ENCODE assay signal across 11 cellular contexts in the genomic region with DNA sequence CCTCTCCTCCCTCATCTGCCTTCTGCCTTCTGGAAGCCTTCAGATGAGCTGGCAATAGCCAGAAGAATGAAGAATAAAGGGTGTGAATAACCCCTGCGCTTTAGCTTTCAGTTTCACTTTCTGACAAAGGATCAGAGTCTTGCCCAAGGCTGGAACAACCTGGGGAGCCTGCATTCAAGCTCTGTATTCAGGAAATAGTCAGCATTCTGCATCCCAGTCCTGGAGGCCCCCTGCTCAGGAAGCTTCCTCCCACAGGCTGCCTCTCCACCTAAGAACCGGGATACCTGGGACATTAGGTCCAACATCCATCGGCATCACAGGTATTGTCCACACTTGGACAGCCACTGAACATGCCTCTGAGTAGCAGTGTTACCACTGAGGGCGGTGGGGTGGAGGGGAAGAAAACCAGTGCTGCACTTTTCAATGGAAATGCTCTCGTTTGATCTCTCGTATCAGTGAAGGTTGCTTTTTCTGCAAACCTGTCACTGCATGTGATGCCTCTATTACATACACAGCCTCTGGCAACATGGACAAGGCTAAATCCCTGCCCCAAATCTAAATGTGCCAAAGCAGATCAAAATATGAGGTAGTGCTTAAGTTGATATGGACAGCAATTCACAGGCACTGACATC. TPM values are rescaled to one million over a fixed set of nuclear protein-coding genes. Genes with fewer than 3 reads are reported as not detected.
DNase-seq lines count a peak whose midpoint lies in the region; ATAC-seq and TF ChIP-seq lines count a peak whose summit lies in the region.
"Had no signal": no experiment of that assay in that cellular context is flagged by ENCODE, and none has a peak within 500 bp of the region (broad histone marks: within the 10 kb centered on the region; RNA-seq: fewer than 3 reads in every experiment).

No MANE protein-coding gene starts in this region.

- no peak for TF ChIP-seq POLR2A in gastrocnemius medialis (IDR thresholded peaks at IDR 0.05)

- no peaks in the 10 kb centered on the region for H3K36me3 Mint-ChIP-seq in activated naive CD8-positive, alpha-beta T cell treated with anti-CD3 and anti-CD28 coated beads, Interleukin-2, amount 10 ng/mL, durations not matched to agents 7 days and 5 days
- no peaks in the 10 kb centered on the region for H3K36me3 Mint-ChIP-seq in activated naive CD8-positive, alpha-beta T cell treated with anti-CD3 and anti-CD28 coated beads, Interleukin-2, amount 50 U/mL, for 24 hours (ENCODE audit: low read depth)
- H3K36me3 Mint-ChIP-seq: CD4-positive, CD25-positive, alpha-beta regulatory T cell had no signal

- H3K4me1 ChIP-seq in foreskin keratinocyte: no peaks in the 10 kb centered on the region
- H3K4me1 ChIP-seq in gastrocnemius medialis: no peaks in the 10 kb centered on the region

- no peaks in the 10 kb centered on the region for H3K27me3 ChIP-seq in foreskin keratinocyte
- H3K27me3 ChIP-seq in gastrocnemius medialis: no peaks in the 10 kb centered on the region
- H3K27me3 ChIP-seq in WERI-Rb-1 (ENCODE audit: insufficient read depth, low read depth, severe bottlenecking): no peaks in the 10 kb centered on the region

- H3K27ac ChIP-seq in foreskin keratinocyte (no peak overlapping the region), gastrocnemius medialis (no peak overlapping the region), WERI-Rb-1 (no peak overlapping the region)

- no peaks in the 10 kb centered on the region for H3K9me3 Mint-ChIP-seq in activated naive CD8-positive, alpha-beta T cell treated with anti-CD3 and anti-CD28 coated beads, Interleukin-2, amount 10 ng/mL, durations not matched to agents 7 days and 5 days
- H3K9me3 Mint-ChIP-seq in activated naive CD8-positive, alpha-beta T cell treated with anti-CD3 and anti-CD28 coated beads, Interleukin-2, amount 50 U/mL, for 24 hours: no peaks in the 10 kb centered on the region

- ATAC-seq in activated naive CD8-positive, alpha-beta T cell treated with anti-CD3 and anti-CD28 coated beads, Interleukin-2, amount 10 ng/mL, durations not matched to agents 7 days and 5 days (ENCODE audit: low read depth): peak; percentile 52
- ATAC-seq in activated naive CD8-positive, alpha-beta T cell treated with anti-CD3 and anti-CD28 coated beads, Interleukin-2, amount 50 U/mL, for 24 hours: no peak
- ATAC-seq in foreskin keratinocyte: peak; percentile 84
- ATAC-seq in gastrocnemius medialis: no peak

- in situ Hi-C loops in G401 (cut with HindIII; ENCODE audit: low sequenced_read_pairs) (no loop called here), gastrocnemius medialis (cut with MboI; ENCODE audit: low sequenced_read_pairs in 4 of 4) (no loop called here)

- peak overlapping the region; percentile 10 for H3K4me3 Mint-ChIP-seq in activated naive CD8-positive, alpha-beta T cell treated with anti-CD3 and anti-CD28 coated beads, Interleukin-2, amount 10 ng/mL, durations not matched to agents 7 days and 5 days
- no peak overlapping the region for H3K4me3 Mint-ChIP-seq in activated naive CD8-positive, alpha-beta T cell treated with anti-CD3 and anti-CD28 coated beads, Interleukin-2, amount 50 U/mL, for 24 hours
- H3K4me3 Mint-ChIP-seq: CD4-positive, CD25-positive, alpha-beta regulatory T cell had no signal

- no peaks in the 10 kb centered on the region for H3K36me3 ChIP-seq in gastrocnemius medialis
- H3K36me3 ChIP-seq in WERI-Rb-1: no peaks in the 10 kb centered on the region

- H3K27ac Mint-ChIP-seq in activated naive CD8-positive, alpha-beta T cell treated with anti-CD3 and anti-CD28 coated beads, Interleukin-2, amount 10 ng/mL, durations not matched to agents 7 days and 5 days: no peak overlapping the region
- H3K27ac Mint-ChIP-seq in activated naive CD8-positive, alpha-beta T cell treated with anti-CD3 and anti-CD28 coated beads, Interleukin-2, amount 50 U/mL, for 24 hours: no peak overlapping the region

- intact Hi-C loops in gastrocnemius medialis (cut with DNase I; ENCODE audit: low total_unique reads): no loop called here

- no peak for DNase-seq in activated naive CD8-positive, alpha-beta T cell treated with anti-CD3 and anti-CD28 coated beads, Interleukin-2, amount 10 ng/mL, durations not matched to agents 7 days and 5 days
- no peak for DNase-seq in activated naive CD8-positive, alpha-beta T cell treated with anti-CD3 and anti-CD28 coated beads, Interleukin-2, amount 50 U/mL, for 24 hours
- DNase-seq in RPMI7951 (ENCODE audit: low read depth) (peak; percentile 41), foreskin keratinocyte (peak; percentile 20 to 45), G401 (ENCODE audit: low spot score) (no peak), T-helper 9 cell (no peak), gastrocnemius medialis (no peak), WERI-Rb-1 (no peak)
- DNase-seq: effector CD8-positive, alpha-beta T cell; occipital lobe had no signal

- POLR2A ChIA-PET in activated naive CD8-positive, alpha-beta T cell treated with anti-CD3 and anti-CD28 coated beads, Interleukin-2, amount 10 ng/mL, durations not matched to agents 7 days and 5 days (lab: Charles Lee): no interaction called here

- no peaks in the 10 kb centered on the region for H3K9me3 ChIP-seq in gastrocnemius medialis
- H3K9me3 ChIP-seq in WERI-Rb-1 (ENCODE audit: severe bottlenecking): no peaks in the 10 kb centered on the region

- TF ChIP-seq CTCF in foreskin keratinocyte (conservative IDR thresholded peaks at IDR 0.05) (no peak), gastrocnemius medialis (IDR thresholded peaks at IDR 0.05 in 4 of 5, conservative IDR thresholded peaks at IDR 0.05 in 1 of 5) (no peak), WERI-Rb-1 (IDR thresholded peaks at IDR 0.05; ENCODE audit: low read depth, low read length) (no peak)

- H3K4me3 ChIP-seq in gastrocnemius medialis (no peak overlapping the region), WERI-Rb-1 (ENCODE audit: low read depth, low read length) (no peak overlapping the region)

- peaks cover 3% of the 10 kb centered on the region for H3K27me3 Mint-ChIP-seq in activated naive CD8-positive, alpha-beta T cell treated with anti-CD3 and anti-CD28 coated beads, Interleukin-2, amount 10 ng/mL, durations not matched to agents 7 days and 5 days
- no peaks in the 10 kb centered on the region for H3K27me3 Mint-ChIP-seq in activated naive CD8-positive, alpha-beta T cell treated with anti-CD3 and anti-CD28 coated beads, Interleukin-2, amount 50 U/mL, for 24 hours

- H3K4me1 Mint-ChIP-seq in activated naive CD8-positive, alpha-beta T cell treated with anti-CD3 and anti-CD28 coated beads, Interleukin-2, amount 10 ng/mL, durations not matched to agents 7 days and 5 days: peaks cover 8% of the 10 kb centered on the region
- peaks cover 7% of the 10 kb centered on the region for H3K4me1 Mint-ChIP-seq in activated naive CD8-positive, alpha-beta T cell treated with anti-CD3 and anti-CD28 coated beads, Interleukin-2, amount 50 U/mL, for 24 hours

RNA-seq across cellular contexts. Expression of gene ACO1, which starts 39.8 kb away (rescaled TPM):
- 1 to 10 TPM; 8.5 to 9.1 TPM for total RNA-seq in activated naive CD8-positive, alpha-beta T cell treated with anti-CD3 and anti-CD28 coated beads, Interleukin-2, amount 10 ng/mL, durations not matched to agents 7 days and 5 days
- 42.7 and 47.6 TPM in 2 replicates for total RNA-seq in RPMI7951 (2014; rRNA removed; shearing (Covaris generic))
- total RNA-seq in foreskin keratinocyte (26.8 and 29.2 TPM in 2 replicates), gastrocnemius medialis (10 to 100 TPM; 28.3 to 35.0 (median 30.3) TPM)
- polyA plus RNA-seq in foreskin keratinocyte: 12.2 and 16.6 TPM in 2 replicates
- total RNA-seq in G401 (2014; rRNA removed; shearing (Covaris generic)): 43.1 and 56.8 TPM in 2 replicates

Comparison
In these comparisons a context has a peak if more than half of its experiments do, and no peak if none do; other contexts are left out.
1. ATAC-seq: peak in activated naive CD8-positive, alpha-beta T cell treated with anti-CD3 and anti-CD28 coated beads, Interleukin-2, amount 10 ng/mL, durations not matched to agents 7 days and 5 days (single experiment) and foreskin keratinocyte (single experiment); none in activated naive CD8-positive, alpha-beta T cell treated with anti-CD3 and anti-CD28 coated beads, Interleukin-2, amount 50 U/mL, for 24 hours (single experiment) and gastrocnemius medialis (0 of 2).
2. DNase-seq: peak in RPMI7951 (single experiment) and foreskin keratinocyte (2 of 2); none in activated naive CD8-positive, alpha-beta T cell treated with anti-CD3 and anti-CD28 coated beads, Interleukin-2, amount 10 ng/mL, durations not matched to agents 7 days and 5 days (single experiment), activated naive CD8-positive, alpha-beta T cell treated with anti-CD3 and anti-CD28 coated beads, Interleukin-2, amount 50 U/mL, for 24 hours (single experiment), G401 (single experiment), T-helper 9 cell (single experiment), gastrocnemius medialis (0 of 2) and WERI-Rb-1 (single experiment).